23 cellular contexts compared by ENCODE assay signal in the genomic region with DNA sequence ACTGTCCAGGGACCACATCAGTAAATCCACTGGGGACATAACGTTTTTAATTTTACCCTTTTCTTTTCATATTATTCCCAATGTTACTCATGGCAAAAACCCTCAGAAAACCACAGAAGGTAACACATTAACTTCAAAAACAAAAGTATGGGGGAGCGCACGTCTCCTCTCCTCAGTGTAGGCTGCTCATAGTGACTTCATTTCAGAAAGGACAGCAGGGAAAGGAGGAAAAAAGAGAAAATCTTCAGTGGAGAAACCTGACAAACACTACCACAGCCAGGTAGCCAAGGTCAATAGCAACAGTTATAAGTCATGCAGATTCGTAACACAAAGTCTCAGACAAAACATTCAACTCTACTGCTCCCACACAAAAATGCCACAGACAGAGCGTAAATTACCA. TPM values are rescaled to one million over a fixed set of nuclear protein-coding genes. Genes with fewer than 3 reads are reported as not detected.
"Had no signal": no experiment of that assay in that cellular context is flagged by ENCODE, and none has a peak within 500 bp of the region (broad histone marks: within the 10 kb centered on the region; RNA-seq: fewer than 3 reads in every experiment).

No MANE protein-coding gene starts in this region.

- H3K9me3 Mint-ChIP-seq: effector memory CD8-positive, alpha-beta T cell; natural killer cell; neural crest cell; stimulated activated effector memory CD8-positive, alpha-beta T cell treated with anti-CD3 and anti-CD28 coated beads, Interleukin-12 subunit alpha, Interleukin-12 subunit beta, amount 100 ng/mL, for 72 hours had no signal

- H3K4me3 ChIP-seq: left lung, prostate gland, sigmoid colon, stomach, thyroid gland, vagina had no signal

- H3K4me3 Mint-ChIP-seq: effector memory CD8-positive, alpha-beta T cell; natural killer cell; neural crest cell; stimulated activated effector memory CD8-positive, alpha-beta T cell treated with anti-CD3 and anti-CD28 coated beads, Interleukin-12 subunit alpha, Interleukin-12 subunit beta, amount 100 ng/mL, for 72 hours had no signal

- H3K27ac Mint-ChIP-seq: effector memory CD8-positive, alpha-beta T cell; natural killer cell; stimulated activated effector memory CD8-positive, alpha-beta T cell treated with anti-CD3 and anti-CD28 coated beads, Interleukin-12 subunit alpha, Interleukin-12 subunit beta, amount 100 ng/mL, for 72 hours had no signal

- H3K4me1 ChIP-seq: left lung, thyroid gland, vagina had no signal

- H3K27ac ChIP-seq: left lung, neutrophil, prostate gland, sigmoid colon, stomach, thyroid gland, vagina had no signal

- H3K36me3 Mint-ChIP-seq: natural killer cell; stimulated activated effector memory CD8-positive, alpha-beta T cell treated with anti-CD3 and anti-CD28 coated beads, Interleukin-12 subunit alpha, Interleukin-12 subunit beta, amount 100 ng/mL, for 72 hours had no signal

- H3K4me1 Mint-ChIP-seq: natural killer cell; stimulated activated effector memory CD8-positive, alpha-beta T cell treated with anti-CD3 and anti-CD28 coated beads, Interleukin-12 subunit alpha, Interleukin-12 subunit beta, amount 100 ng/mL, for 72 hours had no signal

- H3K27me3 ChIP-seq: left lung, neutrophil, sigmoid colon, stomach, thyroid gland, vagina had no signal

- DNase-seq: cortex of kidney; effector memory CD8-positive, alpha-beta T cell; erythroblast; head of caudate nucleus; left cardiac atrium; left lung; mesendoderm; natural killer cell; right cardiac atrium; sigmoid colon; stimulated activated CD4-positive, alpha-beta T cell treated with anti-CD3 and anti-CD28 coated beads, Interleukin-2, amount 100 ng/mL, for 24 hours; stimulated activated CD4-positive, alpha-beta T cell treated with anti-CD3 and anti-CD28 coated beads, Interleukin-4, amount 100 ng/mL, for 24 hours; stimulated activated naive CD4-positive, alpha-beta T cell treated with Interleukin-2 at 50 U/mL for 16 hours; stomach; thyroid gland; trophoblast cell had no signal

- H3K9me3 ChIP-seq: neutrophil, prostate gland, stomach, thyroid gland, vagina had no signal

- H3K36me3 ChIP-seq: left lung, neutrophil, prostate gland, thyroid gland had no signal

- FAIRE-seq: endometrium, frontal cortex had no signal

- ATAC-seq: effector memory CD8-positive, alpha-beta T cell; left cardiac atrium; stimulated activated effector memory CD8-positive, alpha-beta T cell treated with anti-CD3 and anti-CD28 coated beads, Interleukin-12 subunit alpha, Interleukin-12 subunit beta, amount 100 ng/mL, for 72 hours had no signal

RNA-seq across cellular contexts. Expression of gene DZIP1, which starts 21.4 kb away (rescaled TPM):
- total RNA-seq: natural killer cell had no signal
